Comparison of ENCODE assay signal across 1 cellular context in genomic region chr3:157151627-157152026, GRCh38.
TF ChIP-seq lines count a peak whose summit lies in the region.

No MANE protein-coding gene starts in this region.

TF ChIP-seq in GM12878, 131 proteins besides CTCF, POLR2A, EP300 and RAD21:
- TF ChIP-seq CBX5 (IDR thresholded peaks at IDR 0.05; ENCODE audit: low read depth) (no peak), SUPT20H (IDR thresholded peaks at IDR 0.05; ENCODE audit: borderline replicate concordance, control insufficient read depth, low read depth, low read length) (no peak), RCOR1 (conservative IDR thresholded peaks at IDR 0.05; ENCODE audit: low read depth, low read length) (no peak), SUZ12 (IDR thresholded peaks at IDR 0.05; ENCODE audit: unreplicated experiment) (no peak), IRF4 (IDR thresholded peaks at IDR 0.05; ENCODE audit: low read depth, low read length) (no peak), RB1 (IDR thresholded peaks at IDR 0.05; ENCODE audit: borderline replicate concordance) (no peak), EGR1 (IDR thresholded peaks at IDR 0.05; ENCODE audit: borderline replicate concordance in 1 of 2, low read depth in 2 of 2, low read length in 2 of 2) (no peak), POLR2AphosphoS5 (IDR thresholded peaks at IDR 0.05; ENCODE audit: low read length) (peak; percentile 61), NR2C1 (IDR thresholded peaks at IDR 0.05) (peak; percentile 77), CEBPB (IDR thresholded peaks at IDR 0.05; ENCODE audit: borderline replicate concordance in 1 of 2, low read depth in 2 of 2, low read length in 2 of 2) (no peak), NFYA (IDR thresholded peaks at IDR 0.05; ENCODE audit: borderline replicate concordance, low read depth, low read length) (no peak), PBX3 (IDR thresholded peaks at IDR 0.05; ENCODE audit: insufficient replicate concordance, low read depth, low read length) (no peak), SREBF1 (IDR thresholded peaks at IDR 0.05; ENCODE audit: low read length) (no peak), MTA3 (IDR thresholded peaks at IDR 0.05; ENCODE audit: borderline replicate concordance, low read length) (no peak), MTA2 (IDR thresholded peaks at IDR 0.05; ENCODE audit: low read depth) (no peak), HCFC1 (IDR thresholded peaks at IDR 0.05; ENCODE audit: low read length) (no peak)
